Comparison of ENCODE assay signal across 18 cellular contexts in the genomic region with DNA sequence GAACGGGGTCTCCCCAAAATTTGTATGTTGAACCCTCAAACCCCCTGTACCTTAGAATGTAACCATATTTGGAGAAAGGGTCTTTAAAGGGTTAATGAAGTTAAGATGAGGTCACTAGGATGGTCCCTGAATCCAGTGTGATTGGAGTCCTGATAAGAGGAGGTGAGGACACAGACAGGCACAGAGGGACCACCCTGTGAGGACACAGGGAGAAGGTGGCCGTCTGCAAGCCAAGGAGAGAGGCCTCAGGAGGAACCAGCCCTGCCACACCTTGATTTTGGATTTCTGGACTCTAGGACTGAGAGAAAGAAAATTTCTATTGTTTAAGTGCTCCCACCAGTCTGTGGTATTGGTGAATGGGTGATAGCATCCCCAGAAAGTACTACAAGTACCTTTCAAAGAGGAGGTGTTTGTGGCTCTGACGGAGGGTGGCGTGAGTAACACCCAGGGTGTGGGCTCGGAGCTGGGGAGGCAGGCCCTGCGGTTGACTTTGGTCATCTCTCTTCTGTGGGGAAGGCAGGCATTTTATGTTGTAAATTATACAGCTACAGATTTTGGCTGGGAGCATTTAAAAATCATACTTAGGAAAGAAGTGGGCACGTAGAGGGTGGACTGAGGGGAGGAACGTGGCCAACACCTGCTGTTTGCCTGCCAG. TPM values are rescaled to one million over a fixed set of nuclear protein-coding genes. Genes with fewer than 3 reads are reported as not detected.
A peak's percentile ranks its signal among the peaks of the same experiment; 100 is the strongest.
DNase-seq lines count a peak whose midpoint lies in the region; ATAC-seq and TF ChIP-seq lines count a peak whose summit lies in the region.
"Had no signal": no experiment of that assay in that cellular context is flagged by ENCODE, and none has a peak within 500 bp of the region (broad histone marks: within the 10 kb centered on the region; RNA-seq: fewer than 3 reads in every experiment).

No MANE protein-coding gene starts in this region.

- H3K27me3 ChIP-seq in gastroesophageal sphincter: no peaks in the 10 kb centered on the region
- H3K27me3 ChIP-seq in upper lobe of right lung: peaks cover 3% of the 10 kb centered on the region

- peak; percentile 8 for DNase-seq in Right ventricle myocardium superior
- DNase-seq in Right ventricle myocardium inferior (ENCODE audit: missing footprints): no peak
- DNase-seq in omental fat pad (ENCODE audit: low spot score): peak; percentile 18
- no peak for DNase-seq in upper lobe of right lung
- no peak for DNase-seq in GM20000 (ENCODE audit: low spot score)
- no peak for DNase-seq in NCI-H82 (lab: John Stamatoyannopoulos, UW)
- no peak for DNase-seq in SW 1271 (lab: John Stamatoyannopoulos, UW)
- DNase-seq: activated CD4-positive, alpha-beta T cell treated with anti-CD3 and anti-CD28 coated beads, Interleukin-2, amount 50 U/mL, for 1 hour; activated T-cell treated with anti-CD3 and anti-CD28 coated beads, Interleukin-2, amount 50 U/mL, for 24 hours; hippocampal formation; NCI-H1417 treated with DMSO at 0.1 percent for 48 hours; T1000 had no signal

- H3K4me1 ChIP-seq in gastroesophageal sphincter (peaks cover 4 to 69% (median 61%) of the 10 kb centered on the region in 3 donors), upper lobe of right lung (peaks cover 9% of the 10 kb centered on the region)

- H3K4me3 ChIP-seq in gastroesophageal sphincter: no peak overlapping the region
- no peak overlapping the region for H3K4me3 ChIP-seq in upper lobe of right lung
- H3K4me3 ChIP-seq: skin epidermis had no signal

- TF ChIP-seq POLR2A in gastroesophageal sphincter (IDR thresholded peaks at IDR 0.05): no peak

- H3K27ac ChIP-seq in gastroesophageal sphincter (peak overlapping the region; percentile 89 to 99 (median 98)), upper lobe of right lung (peak overlapping the region; percentile 42)
- H3K27ac ChIP-seq: KMS-11 had no signal

- TF ChIP-seq CTCF in gastroesophageal sphincter (IDR thresholded peaks at IDR 0.05) (no peak), omental fat pad (IDR thresholded peaks at IDR 0.05) (no peak), upper lobe of right lung (IDR thresholded peaks at IDR 0.05) (no peak), GM20000 (IDR thresholded peaks at IDR 0.05; ENCODE audit: extremely low read depth, missing control alignments) (no peak)

- no peaks in the 10 kb centered on the region for H3K9me3 ChIP-seq in gastroesophageal sphincter
- no peaks in the 10 kb centered on the region for H3K9me3 ChIP-seq in upper lobe of right lung

- ATAC-seq in Right ventricle myocardium superior (ENCODE audit: poor library complexity) (no peak), Right ventricle myocardium inferior (no peak), gastroesophageal sphincter (no peak), omental fat pad (ENCODE audit: low FRiP score) (no peak), upper lobe of right lung (no peak)
- ATAC-seq: CD8-positive, alpha-beta T cell; HCT116 had no signal

- no peak for TF ChIP-seq EP300 in gastroesophageal sphincter (IDR thresholded peaks at IDR 0.05)

- intact Hi-C loops in Right ventricle myocardium superior (cut with DNase I): no loop called here
- intact Hi-C loops in Right ventricle myocardium inferior (cut with DNase I): no loop called here
- intact Hi-C loops in upper lobe of right lung (cut with DNase I): no loop called here

- H3K36me3 ChIP-seq in gastroesophageal sphincter (peaks cover 0 to 14% of the 10 kb centered on the region in 2 donors), upper lobe of right lung (no peaks in the 10 kb centered on the region)

- 55 to 72% methylated on average over 2 to 8 of the region's 8 CpGs for WGBS in gastroesophageal sphincter (ENCODE audit: low coverage in 1 of 2), 2 donors

RNA-seq across cellular contexts. Expression of gene MRGPRF, which starts 13.8 kb away (rescaled TPM):
- 4.9 TPM for total RNA-seq in Right ventricle myocardium superior
- total RNA-seq in Right ventricle myocardium inferior: 7.6 TPM
- 100 to 1,000 TPM in 3 of 4 donors, 10 to 100 TPM in 1; 88.9 to 213 (median 165) TPM for total RNA-seq in gastroesophageal sphincter
- 10 to 100 TPM; 27.8 to 59.4 (median 54.5) TPM for total RNA-seq in omental fat pad
- total RNA-seq in upper lobe of right lung: 13.2 TPM
- total RNA-seq: CD8-positive, alpha-beta T cell had no signal

RNA-seq across cellular contexts. Expression of gene MRGPRD, which starts 18.4 kb away (rescaled TPM):
- total RNA-seq in Right ventricle myocardium superior (not detected), Right ventricle myocardium inferior (not detected), gastroesophageal sphincter (1 to 10 TPM in 2 of 4 donors, not detected in 2; 2.9 to 5.4 TPM), omental fat pad (not detected), upper lobe of right lung (not detected)
- total RNA-seq: CD8-positive, alpha-beta T cell; lower leg skin had no signal

RNA-seq across cellular contexts. Expression of gene TPCN2, which starts 49.5 kb away (rescaled TPM):
- total RNA-seq in Right ventricle myocardium superior (7.6 TPM), Right ventricle myocardium inferior (9.1 TPM), gastroesophageal sphincter (10 to 100 TPM; 16.8 to 33.8 (median 28.3) TPM), omental fat pad (10 to 100 TPM; 11.8 to 23.3 (median 15.4) TPM), upper lobe of right lung (16.6 TPM)

Comparison
In these comparisons a context has a peak if more than half of its experiments do, and no peak if none do; other contexts are left out.
1. DNase-seq: peak in Right ventricle myocardium superior (single experiment) and omental fat pad (single experiment); none in Right ventricle myocardium inferior (single experiment), upper lobe of right lung (single experiment), GM20000 (single experiment), NCI-H82 (single experiment) and SW 1271 (0 of 2).